In the genomic region with DNA sequence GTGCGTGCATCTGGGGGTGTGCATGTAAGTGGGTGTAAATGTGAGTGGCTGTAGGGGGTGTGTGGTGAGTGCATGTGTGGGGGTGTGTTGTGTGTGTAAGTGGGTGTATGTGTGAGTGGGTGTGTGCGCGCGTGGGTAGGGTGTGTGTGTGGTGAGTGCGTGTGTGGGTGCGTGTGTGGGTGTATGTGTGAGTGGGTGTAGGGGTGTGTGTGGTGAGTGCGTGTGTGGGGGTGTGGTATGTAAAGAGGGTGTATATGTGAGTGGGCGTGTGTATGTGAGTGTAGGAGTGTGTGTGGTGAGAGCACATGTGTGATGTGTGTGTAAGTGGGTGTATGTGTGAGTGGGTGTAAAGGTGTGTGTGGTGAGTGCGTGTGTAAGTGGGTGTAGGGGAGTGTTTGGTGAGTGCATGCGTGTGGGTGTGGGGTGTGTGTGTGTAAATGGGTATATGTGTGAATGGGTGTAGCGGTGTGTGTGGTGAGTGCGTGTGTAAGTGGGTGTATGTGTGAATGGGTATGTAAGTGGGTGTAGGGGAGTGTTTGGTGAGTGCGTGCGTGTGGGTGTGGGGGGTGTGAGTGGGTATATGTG, we compare ENCODE assay signal across 20 cellular contexts. TPM values are rescaled to one million over a fixed set of nuclear protein-coding genes. Genes with fewer than 3 reads are reported as not detected.
DNase-seq lines count a peak whose midpoint lies in the region; ATAC-seq, FAIRE-seq and TF ChIP-seq lines count a peak whose summit lies in the region.
"Had no signal": no experiment of that assay in that cellular context is flagged by ENCODE, and none has a peak within 500 bp of the region (broad histone marks: within the 10 kb centered on the region; RNA-seq: fewer than 3 reads in every experiment).

No MANE protein-coding gene starts in this region.

- TF ChIP-seq RAD21 in K562 (CRISPR knock-in tag; conservative IDR thresholded peaks at IDR 0.05 in 1 of 2, IDR thresholded peaks at IDR 0.05 in 1 of 2): no peak

- no peak overlapping the region for H3K9ac ChIP-seq in K562 (ENCODE audit: insufficient read depth in 1 of 2, low read depth in 2 of 2, low read length in 2 of 2)

- no peak overlapping the region for H2AFZ ChIP-seq in K562 (ENCODE audit: low read depth, low read length)

- H3K27ac Mint-ChIP-seq in naive thymus-derived CD4-positive, alpha-beta T cell: no peak overlapping the region
- H3K27ac Mint-ChIP-seq in stimulated activated effector memory CD8-positive, alpha-beta T cell treated with anti-CD3 and anti-CD28 coated beads, Interleukin-12 subunit alpha, Interleukin-12 subunit beta, amount 100 ng/mL, for 72 hours: no peak overlapping the region
- H3K27ac Mint-ChIP-seq: CD4-positive, alpha-beta memory T cell had no signal

- peaks cover 0 to 11% of the 10 kb centered on the region in 2 experiments; a peak in 2 of 5 replicates for H3K4me1 ChIP-seq in K562 (replicated peaks in 1 of 2; ENCODE audit: control insufficient read depth in 2 of 2, insufficient read depth in 2 of 2, low read length in 2 of 2)
- no peaks in the 10 kb centered on the region for H3K4me1 ChIP-seq in naive thymus-derived CD4-positive, alpha-beta T cell (ENCODE audit: control insufficient read depth in 2 of 2, insufficient read depth in 2 of 2, low read length in 2 of 2)
- H3K4me1 ChIP-seq: BE2C had no signal

- H3K27ac ChIP-seq in K562 (ENCODE audit: extremely low read depth, low read depth, low read length): no peak overlapping the region
- no peak overlapping the region for H3K27ac ChIP-seq in naive thymus-derived CD4-positive, alpha-beta T cell (ENCODE audit: low read depth, low read length)

- FAIRE-seq in K562 (lab: Jason Lieb, UNC): no peak

- CTCF ChIA-PET in K562 (lab: Yijun Ruan, JAX; ENCODE audit: low intra/inter-chr PET ratio): no interaction called here
- CTCF ChIA-PET in naive thymus-derived CD4-positive, alpha-beta T cell (lab: Charles Lee): no interaction called here

- WGBS in K562 (ENCODE audit: insufficient coverage, low coverage, missing lambda C conversion rate): 67% methylated on average over 7 of the region's 14 CpGs

- H3K36me3 Mint-ChIP-seq in naive thymus-derived CD4-positive, alpha-beta T cell: no peaks in the 10 kb centered on the region
- no peaks in the 10 kb centered on the region for H3K36me3 Mint-ChIP-seq in stimulated activated effector memory CD8-positive, alpha-beta T cell treated with anti-CD3 and anti-CD28 coated beads, Interleukin-12 subunit alpha, Interleukin-12 subunit beta, amount 100 ng/mL, for 72 hours
- H3K36me3 Mint-ChIP-seq: CD4-positive, alpha-beta memory T cell had no signal

- H3K4me2 ChIP-seq in K562 (ENCODE audit: insufficient read depth, low read length): no peak overlapping the region

- no peaks in the 10 kb centered on the region for H3K36me3 ChIP-seq in K562 (ENCODE audit: control insufficient read depth, insufficient read depth, low read length)
- no peaks in the 10 kb centered on the region for H3K36me3 ChIP-seq in naive thymus-derived CD4-positive, alpha-beta T cell (ENCODE audit: control insufficient read depth in 2 of 3, insufficient read depth in 3 of 3, low read length in 3 of 3)
- H3K36me3 ChIP-seq: BE2C had no signal

- H3K9me3 Mint-ChIP-seq in naive thymus-derived CD4-positive, alpha-beta T cell: no peaks in the 10 kb centered on the region
- H3K9me3 Mint-ChIP-seq in stimulated activated effector memory CD8-positive, alpha-beta T cell treated with anti-CD3 and anti-CD28 coated beads, Interleukin-12 subunit alpha, Interleukin-12 subunit beta, amount 100 ng/mL, for 72 hours: no peaks in the 10 kb centered on the region
- H3K9me3 Mint-ChIP-seq: CD4-positive, alpha-beta memory T cell had no signal

- intact Hi-C loops in K562 (cut with micrococcal nuclease): no loop called here
- intact Hi-C loops in naive thymus-derived CD4-positive, alpha-beta T cell (cut with micrococcal nuclease): no loop called here

- H3K4me3 Mint-ChIP-seq in naive thymus-derived CD4-positive, alpha-beta T cell: no peak overlapping the region
- H3K4me3 Mint-ChIP-seq in stimulated activated effector memory CD8-positive, alpha-beta T cell treated with anti-CD3 and anti-CD28 coated beads, Interleukin-12 subunit alpha, Interleukin-12 subunit beta, amount 100 ng/mL, for 72 hours: no peak overlapping the region
- H3K4me3 Mint-ChIP-seq: CD4-positive, alpha-beta memory T cell had no signal

- TF ChIP-seq CTCF in K562 (IDR thresholded peaks at IDR 0.05 in 2 of 3, conservative IDR thresholded peaks at IDR 0.05 in 1 of 3; ENCODE audit: insufficient read depth in 2 of 3, low read depth in 1 of 3, low read length in 3 of 3): no peak

- H3K9me3 ChIP-seq in K562 (replicated peaks; ENCODE audit: control insufficient read depth, insufficient read depth, low read depth, low read length): no peaks in the 10 kb centered on the region
- H3K9me3 ChIP-seq in naive thymus-derived CD4-positive, alpha-beta T cell (ENCODE audit: control insufficient read depth in 2 of 3, low read length in 3 of 3): no peaks in the 10 kb centered on the region
- H3K9me3 ChIP-seq: BE2C had no signal

- in situ Hi-C loops in K562 (cut with MboI): no loop called here

- H3K79me2 ChIP-seq in K562 (ENCODE audit: control insufficient read depth, insufficient read depth, low read length): no peaks in the 10 kb centered on the region

- peaks cover 14 to 15% of the 10 kb centered on the region in 2 experiments for H3K27me3 ChIP-seq in K562 (ENCODE audit: control insufficient read depth in 2 of 2, insufficient read depth in 2 of 2, low read length in 2 of 2)
- no peaks in the 10 kb centered on the region for H3K27me3 ChIP-seq in naive thymus-derived CD4-positive, alpha-beta T cell (ENCODE audit: control insufficient read depth in 2 of 2, insufficient read depth in 2 of 2, low read length in 2 of 2)
- H3K27me3 ChIP-seq: BE2C had no signal

- no peaks in the 10 kb centered on the region for H3K9me1 ChIP-seq in K562 (ENCODE audit: control insufficient read depth, insufficient read depth, low read length)

- BruUV-seq in K562 (replicated peaks; lab: Mats Ljungman, UMichigan): no TSS peak

- TF ChIP-seq EP300 in K562 (IDR thresholded peaks at IDR 0.05; ENCODE audit: low read length): no peak

- H4K20me1 ChIP-seq in K562 (replicated peaks; ENCODE audit: control insufficient read depth, insufficient read depth, low read length): no peaks in the 10 kb centered on the region

- no peak overlapping the region for H3K4me3 ChIP-seq in K562
- H3K4me3 ChIP-seq in naive thymus-derived CD4-positive, alpha-beta T cell (ENCODE audit: low read length): no peak overlapping the region

- peak; percentile 9 for DNase-seq in stimulated activated CD4-positive, alpha-beta T cell treated with anti-CD3 and anti-CD28 coated beads, Interleukin-2, amount 100 ng/mL, for 4 hours (ENCODE audit: low read depth)
- DNase-seq in stimulated activated CD4-positive, alpha-beta T cell treated with anti-CD3 and anti-CD28 coated beads, Interleukin-2, amount 100 ng/mL, for 24 hours: no peak
- DNase-seq in K562 (ENCODE audit: extremely low read depth in 1 of 4, low spot score in 3 of 4): no peak
- no peak for DNase-seq in naive thymus-derived CD4-positive, alpha-beta T cell
- DNase-seq in dedifferentiated amniotic fluid mesenchymal stem cell (ENCODE audit: extremely low spot score): no peak
- DNase-seq in stimulated activated effector memory CD8-positive, alpha-beta T cell treated with anti-CD3 and anti-CD28 coated beads, Interleukin-12 subunit alpha, Interleukin-12 subunit beta, amount 100 ng/mL, for 72 hours (ENCODE audit: low spot score in 2 of 2): no peak
- DNase-seq in GOT3 (lab: John Stamatoyannopoulos, UW): no peak
- DNase-seq: BE2C; CD4-positive, alpha-beta memory T cell; EL; KG1; NCI-H1417 treated with DMSO at 0.1 percent for 48 hours; NCI-H187 treated with DMSO at 0.1 percent for 48 hours; NCI-H2227 treated with DMSO at 0.1 percent for 48 hours; NCI-H510A treated with DMSO at 0.1 percent for 48 hours; NCI-H82; SHP77 had no signal

- POLR2A ChIA-PET in K562 (lab: Yijun Ruan, JAX): no interaction called here
- POLR2A ChIA-PET in naive thymus-derived CD4-positive, alpha-beta T cell (lab: Charles Lee): no interaction called here

- H3K4me1 Mint-ChIP-seq in naive thymus-derived CD4-positive, alpha-beta T cell: peaks cover 0 to 16% (median 4%) of the 10 kb centered on the region in 7 donors
- H3K4me1 Mint-ChIP-seq in stimulated activated effector memory CD8-positive, alpha-beta T cell treated with anti-CD3 and anti-CD28 coated beads, Interleukin-12 subunit alpha, Interleukin-12 subunit beta, amount 100 ng/mL, for 72 hours: no peaks in the 10 kb centered on the region
- H3K4me1 Mint-ChIP-seq: CD4-positive, alpha-beta memory T cell had no signal

- no peak for TF ChIP-seq POLR2A in K562 (conservative IDR thresholded peaks at IDR 0.05)

- H3K27me3 Mint-ChIP-seq in naive thymus-derived CD4-positive, alpha-beta T cell: no peaks in the 10 kb centered on the region

- ATAC-seq in K562 (no peak), GM19324 (IDR thresholded peaks at IDR 0.05; ENCODE audit: low FRiP score, unreplicated experiment) (no peak)
- ATAC-seq in naive thymus-derived CD4-positive, alpha-beta T cell: peak; percentile 26
- ATAC-seq in stimulated activated effector memory CD8-positive, alpha-beta T cell treated with anti-CD3 and anti-CD28 coated beads, Interleukin-12 subunit alpha, Interleukin-12 subunit beta, amount 100 ng/mL, for 72 hours: no peak
- ATAC-seq: HCT116 had no signal

RNA-seq across cellular contexts. Expression of a gene that starts 0.9 kb away (rescaled TPM):
- total RNA-seq in K562 (2011; cell fraction: chromatin; rRNA removed; ENCODE audit: low replicate concordance): not detected in 2 replicates
- total RNA-seq in K562 (2011; cell fraction: nucleolus; rRNA removed): not detected in 2 replicates
- not detected in 2 replicates for total RNA-seq in K562 (2011; cell fraction: nucleoplasm; rRNA removed)
- not detected in 2 replicates for total RNA-seq in K562 (2014; rRNA removed)
- not detected in 2 replicates for total RNA-seq in K562 (2014; rRNA removed; fragmentation: Illumina TruSeq; extraction: Trizol)
- not detected in 2 replicates for total RNA-seq in K562 (2015; rRNA removed; fragmentation: Illumina TruSeq; extraction: Trizol)
- not detected in 2 replicates for total RNA-seq in K562 (2021)
- polyA plus RNA-seq in K562 (2011; rRNA removed): not detected in 2 replicates
- 0.04 TPM in 1 of 2 replicates, not detected in the other for polyA plus RNA-seq in K562 (2011; cell fraction: cytosol; rRNA removed)
- polyA plus RNA-seq in K562 (2011; cell fraction: nucleus; rRNA removed): not detected in 2 replicates
- polyA plus RNA-seq in K562 (2012): 0.06 TPM in 1 of 2 replicates, not detected in the other
- polyA plus RNA-seq in K562 (2014; fragmentation: Illumina TruSeq; extraction: Trizol): not detected in 2 replicates
- not detected for polyA plus RNA-seq in K562 (2014; fragmentation: Nextera tagmentation; extraction: Ambion mirVana)
- polyA plus RNA-seq in K562 (2014; rRNA removed): not detected in 2 replicates
- not detected in 2 replicates for polyA minus RNA-seq in K562 (2011; rRNA and poly(A)+ RNA removed)
- polyA minus RNA-seq in K562 (2011; cell fraction: cytosol; rRNA and poly(A)+ RNA removed): not detected in 2 replicates
- not detected in 2 replicates for polyA minus RNA-seq in K562 (2011; cell fraction: nucleus; rRNA and poly(A)+ RNA removed)
- total RNA-seq in naive thymus-derived CD4-positive, alpha-beta T cell: not detected
- not detected for polyA plus RNA-seq in naive thymus-derived CD4-positive, alpha-beta T cell
- total RNA-seq: A172; CD4-positive, alpha-beta memory T cell had no signal
- polyA plus RNA-seq: CD4-positive, alpha-beta memory T cell had no signal

RNA-seq across cellular contexts. Expression of a gene that starts 17.5 kb away (rescaled TPM):
- not detected in 2 replicates for total RNA-seq in K562 (2011; cell fraction: chromatin; rRNA removed; ENCODE audit: low replicate concordance)
- total RNA-seq in K562 (2011; cell fraction: nucleolus; rRNA removed): not detected in 2 replicates
- total RNA-seq in K562 (2011; cell fraction: nucleoplasm; rRNA removed): not detected in 2 replicates
- total RNA-seq in K562 (2014; rRNA removed) (not detected in 2 replicates), K562 (2014; rRNA removed; fragmentation: Illumina TruSeq; extraction: Trizol) (not detected in 2 replicates), K562 (2015; rRNA removed; fragmentation: Illumina TruSeq; extraction: Trizol) (not detected in 2 replicates), K562 (2021) (not detected in 2 replicates)
- polyA plus RNA-seq in K562 (2011; rRNA removed) (0.01 TPM in 1 of 2 replicates, not detected in the other), K562 (2014; fragmentation: Illumina TruSeq; extraction: Trizol) (not detected in 2 replicates), K562 (2014; fragmentation: Nextera tagmentation; extraction: Ambion mirVana) (not detected), K562 (2014; rRNA removed) (not detected in 2 replicates)
- polyA plus RNA-seq in K562 (2011; cell fraction: cytosol; rRNA removed): not detected in 2 replicates
- polyA plus RNA-seq in K562 (2011; cell fraction: nucleus; rRNA removed): not detected in 2 replicates
- polyA plus RNA-seq in K562 (2012): not detected in 2 replicates
- polyA minus RNA-seq in K562 (2011; rRNA and poly(A)+ RNA removed): not detected in 2 replicates
- not detected in 2 replicates for polyA minus RNA-seq in K562 (2011; cell fraction: cytosol; rRNA and poly(A)+ RNA removed)
- polyA minus RNA-seq in K562 (2011; cell fraction: nucleus; rRNA and poly(A)+ RNA removed): not detected in 2 replicates
- total RNA-seq in naive thymus-derived CD4-positive, alpha-beta T cell: not detected
- not detected for polyA plus RNA-seq in naive thymus-derived CD4-positive, alpha-beta T cell
- total RNA-seq: CD4-positive, alpha-beta memory T cell had no signal
- polyA plus RNA-seq: CD4-positive, alpha-beta memory T cell had no signal

RNA-seq across cellular contexts. Expression of a gene that starts 47.0 kb away (rescaled TPM):
- total RNA-seq in K562 (2011; cell fraction: chromatin; rRNA removed; ENCODE audit: low replicate concordance): 0.14 and 0.23 TPM in 2 replicates
- 0.26 and 0.33 TPM in 2 replicates for total RNA-seq in K562 (2011; cell fraction: nucleolus; rRNA removed)
- 0.15 and 0.23 TPM in 2 replicates for total RNA-seq in K562 (2011; cell fraction: nucleoplasm; rRNA removed)
- 0.04 TPM in 1 of 2 replicates, not detected in the other for total RNA-seq in K562 (2014; rRNA removed)
- not detected in 2 replicates for total RNA-seq in K562 (2014; rRNA removed; fragmentation: Illumina TruSeq; extraction: Trizol)
- total RNA-seq in K562 (2015; rRNA removed; fragmentation: Illumina TruSeq; extraction: Trizol): 0.04 TPM in 1 of 2 replicates, not detected in the other
- 0.09 TPM in 1 of 2 replicates, not detected in the other for total RNA-seq in K562 (2021)
- polyA plus RNA-seq in K562 (2011; rRNA removed): 0.01 and 0.03 TPM in 2 replicates
- 0.03 TPM in 1 of 2 replicates, not detected in the other for polyA plus RNA-seq in K562 (2011; cell fraction: cytosol; rRNA removed)
- not detected in 2 replicates for polyA plus RNA-seq in K562 (2011; cell fraction: nucleus; rRNA removed)
- not detected in 2 replicates for polyA plus RNA-seq in K562 (2012)
- not detected in 2 replicates for polyA plus RNA-seq in K562 (2014; fragmentation: Illumina TruSeq; extraction: Trizol)
- not detected for polyA plus RNA-seq in K562 (2014; fragmentation: Nextera tagmentation; extraction: Ambion mirVana)
- 0.04 and 0.08 TPM in 2 replicates for polyA plus RNA-seq in K562 (2014; rRNA removed)
- 0.18 TPM in 1 of 2 replicates, not detected in the other for polyA minus RNA-seq in K562 (2011; rRNA and poly(A)+ RNA removed)
- polyA minus RNA-seq in K562 (2011; cell fraction: cytosol; rRNA and poly(A)+ RNA removed): not detected in 2 replicates
- 0.13 and 0.22 TPM in 2 replicates for polyA minus RNA-seq in K562 (2011; cell fraction: nucleus; rRNA and poly(A)+ RNA removed)
- 10 to 100 TPM in 2 of 5 experiments, 1 to 10 TPM in 3; 1.4 to 11.3 (median 9.6) TPM for total RNA-seq in naive thymus-derived CD4-positive, alpha-beta T cell
- polyA plus RNA-seq in naive thymus-derived CD4-positive, alpha-beta T cell: 1 to 10 TPM; 3.8 to 6.1 TPM
